In the genomic region with DNA sequence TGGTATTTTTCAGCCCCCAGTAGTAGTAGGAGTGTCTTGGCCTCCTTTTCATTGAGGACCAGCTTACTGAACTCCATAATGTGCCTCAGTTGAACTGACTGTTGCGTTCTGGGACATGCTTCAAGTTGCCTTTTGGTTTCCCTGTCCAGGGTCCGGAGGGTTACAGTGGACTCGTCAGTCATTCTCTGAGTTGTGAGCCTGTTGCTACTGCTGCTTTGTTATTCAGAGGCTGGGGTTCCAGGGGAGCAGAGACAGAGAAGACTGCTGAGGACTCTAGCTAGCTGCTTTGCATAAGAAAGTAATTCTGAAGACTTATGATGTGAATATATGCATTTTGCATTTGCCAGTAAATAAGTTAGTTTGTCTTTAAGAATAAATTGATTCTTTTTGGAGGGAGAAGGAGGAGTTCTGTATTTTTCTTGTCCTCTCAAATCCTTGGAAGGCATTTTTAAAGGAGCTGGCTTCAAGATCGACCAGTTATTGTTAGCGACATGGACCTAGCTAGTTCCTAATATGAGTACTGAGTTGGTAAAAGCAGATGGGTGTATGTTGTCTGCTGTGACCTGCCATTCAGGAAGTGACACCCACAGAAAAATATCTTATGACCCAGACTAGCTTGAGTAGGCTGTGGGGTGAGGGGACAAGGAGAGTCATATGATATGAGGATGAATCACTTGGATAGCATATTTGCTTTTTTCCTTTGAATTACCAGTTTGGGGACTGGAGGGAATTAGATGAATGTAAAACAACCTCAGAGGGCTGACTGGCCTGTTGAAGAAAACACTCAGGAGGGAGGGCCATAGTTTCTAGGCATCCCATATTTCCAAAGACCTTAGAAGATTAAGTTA, we compare ENCODE assay signal across 8 cellular contexts. TPM values are rescaled to one million over a fixed set of nuclear protein-coding genes. Genes with fewer than 3 reads are reported as not detected.
A peak's percentile ranks its signal among the peaks of the same experiment; 100 is the strongest.
DNase-seq lines count a peak whose midpoint lies in the region; ATAC-seq and TF ChIP-seq lines count a peak whose summit lies in the region.

No MANE protein-coding gene starts in this region.

- peak; percentile 93 for ATAC-seq in GM19025 (IDR thresholded peaks at IDR 0.05; ENCODE audit: low read depth, unreplicated experiment)
- peak; percentile 97 for ATAC-seq in HG03280 (IDR thresholded peaks at IDR 0.05; ENCODE audit: unreplicated experiment)
- peak; percentile 98 for ATAC-seq in memory B cell (ENCODE audit: low read depth)
- peak; percentile 94 for ATAC-seq in upper lobe of right lung

- POLR2A ChIA-PET in AG04449 (lab: Yijun Ruan, JAX) = interaction anchor here (0.6 to 1.3 kb wide), 5 partner anchors 8 to 150 kb away, joined by 3 to 7 read pairs (median 4); partner anchors contain the start of genes AVPI1, PI4K2A and UBTD1

- CTCF ChIA-PET in AG04449 (lab: Yijun Ruan, JAX) = interaction anchor here (0.6 to 1.4 kb wide), 9 partner anchors 20 to 187 kb away, joined by 3 to 5 read pairs (median 3); no protein-coding TSS in a partner anchor

- no peaks in the 10 kb centered on the region for H3K27me3 ChIP-seq in upper lobe of right lung

- peaks cover 17% of the 10 kb centered on the region for H3K4me1 Mint-ChIP-seq in T-helper 2 cell treated with Interferon-gamma antibody and Interleukin-4, amounts not matched to agents 5 μg/mL and 100 μg/mL, for 36 hours (ENCODE audit: low read depth)
- H3K4me1 Mint-ChIP-seq in memory B cell = peaks cover 13% of the 10 kb centered on the region

- no peaks in the 10 kb centered on the region for H3K9me3 ChIP-seq in upper lobe of right lung

- no peaks in the 10 kb centered on the region for H3K27me3 Mint-ChIP-seq in T-helper 2 cell treated with Interferon-gamma antibody and Interleukin-4, amounts not matched to agents 5 μg/mL and 100 μg/mL, for 36 hours (ENCODE audit: low read depth)
- no peaks in the 10 kb centered on the region for H3K27me3 Mint-ChIP-seq in memory B cell

- no peaks in the 10 kb centered on the region for H3K9me3 Mint-ChIP-seq in T-helper 2 cell treated with Interferon-gamma antibody and Interleukin-4, amounts not matched to agents 5 μg/mL and 100 μg/mL, for 36 hours
- no peaks in the 10 kb centered on the region for H3K9me3 Mint-ChIP-seq in memory B cell

- peaks cover 33% of the 10 kb centered on the region for H3K36me3 ChIP-seq in upper lobe of right lung

- intact Hi-C loops in upper lobe of right lung (cut with DNase I) = no loop called here

- H3K27ac Mint-ChIP-seq in T-helper 2 cell treated with Interferon-gamma antibody and Interleukin-4, amounts not matched to agents 5 μg/mL and 100 μg/mL, for 36 hours = peak overlapping the region; percentile 64
- H3K27ac Mint-ChIP-seq in memory B cell = peak overlapping the region; percentile 91

- peak; percentile 88 for DNase-seq in AG04449 (ENCODE audit: low read depth, low spot score)
- DNase-seq in T-helper 2 cell treated with Interferon-gamma antibody and Interleukin-4, amounts not matched to agents 5 μg/mL and 100 μg/mL, for 36 hours (ENCODE audit: low spot score) = peak; percentile 68
- DNase-seq in dermis microvascular lymphatic vessel endothelial cell (ENCODE audit: low read depth in 2 of 2) = peak; percentile 26 to 93
- peak; percentile 27 to 41 for DNase-seq in memory B cell (ENCODE audit: low spot score in 2 of 2)
- no peak for DNase-seq in upper lobe of right lung
- no peak for DNase-seq in NCI-H526 (lab: John Stamatoyannopoulos, UW)

- peaks cover 21% of the 10 kb centered on the region for H3K36me3 Mint-ChIP-seq in T-helper 2 cell treated with Interferon-gamma antibody and Interleukin-4, amounts not matched to agents 5 μg/mL and 100 μg/mL, for 36 hours (ENCODE audit: low read depth)
- H3K36me3 Mint-ChIP-seq in memory B cell = peaks cover 20% of the 10 kb centered on the region

- no peak overlapping the region for H3K4me3 ChIP-seq in AG04449 (ENCODE audit: low read depth, low read length)
- H3K4me3 ChIP-seq in upper lobe of right lung = no peak overlapping the region

- H3K4me3 Mint-ChIP-seq in T-helper 2 cell treated with Interferon-gamma antibody and Interleukin-4, amounts not matched to agents 5 μg/mL and 100 μg/mL, for 36 hours = peak overlapping the region; percentile 13
- peak overlapping the region; percentile 62 for H3K4me3 Mint-ChIP-seq in memory B cell

- H3K4me1 ChIP-seq in upper lobe of right lung = peaks cover 27% of the 10 kb centered on the region

- TF ChIP-seq CTCF in AG04449 (IDR thresholded peaks at IDR 0.05; ENCODE audit: insufficient read depth, low read length, missing control alignments) (no peak), upper lobe of right lung (IDR thresholded peaks at IDR 0.05) (no peak)

- H3K27ac ChIP-seq in upper lobe of right lung = peak overlapping the region; percentile 79

RNA-seq across cellular contexts. Expression of gene PI4K2A, which starts 8.3 kb away (rescaled TPM):
- total RNA-seq in dermis microvascular lymphatic vessel endothelial cell (10.5 and 15.2 TPM in 2 replicates), upper lobe of right lung (28.3 TPM)

RNA-seq across cellular contexts. Expression of gene MORN4, which starts 15.5 kb away (rescaled TPM):
- total RNA-seq in dermis microvascular lymphatic vessel endothelial cell (1.8 and 3.0 TPM in 2 replicates), upper lobe of right lung (3.8 TPM)

RNA-seq across cellular contexts. Expression of gene AVPI1, which starts 38.3 kb away (rescaled TPM):
- 3.0 and 5.3 TPM in 2 replicates for total RNA-seq in dermis microvascular lymphatic vessel endothelial cell
- total RNA-seq in upper lobe of right lung = 20.5 TPM

RNA-seq across cellular contexts. Expression of gene C10orf62, which starts 59.3 kb away (rescaled TPM):
- total RNA-seq in dermis microvascular lymphatic vessel endothelial cell (not detected in 2 replicates), upper lobe of right lung (not detected)

Comparison
In these comparisons a context has a peak if more than half of its experiments do, and no peak if none do; other contexts are left out.
1. DNase-seq: peak in AG04449 (single experiment), T-helper 2 cell treated with Interferon-gamma antibody and Interleukin-4, amounts not matched to agents 5 μg/mL and 100 μg/mL, for 36 hours (single experiment), dermis microvascular lymphatic vessel endothelial cell (2 of 2) and memory B cell (2 of 2); none in upper lobe of right lung (single experiment) and NCI-H526 (0 of 2).
2. Peak in every context shown above with its lines, with median percentiles within 50 percentile points of each other: ATAC-seq.